In genomic region chr16:1610841-1611653, GRCh38 we compare ENCODE assay signal across 8 cellular contexts. TPM values are rescaled to one million over a fixed set of nuclear protein-coding genes. Genes with fewer than 3 reads are reported as not detected.
A peak's percentile ranks its signal among the peaks of the same experiment; 100 is the strongest.
DNase-seq lines count a peak whose midpoint lies in the region; ATAC-seq and TF ChIP-seq lines count a peak whose summit lies in the region.

No MANE protein-coding gene starts in this region.

- peak; percentile 13 for DNase-seq in EL
- peak; percentile 21 for DNase-seq in NCI-H146 (lab: John Stamatoyannopoulos, UW)
- DNase-seq in MCF 10A (ENCODE audit: unreplicated experiment), result peak; percentile 16
- DNase-seq in testis, result no peak
- DNase-seq in islet precursor cell, result no peak

- H3K9me3 ChIP-seq in liver (ENCODE audit: control insufficient read depth in 4 of 4, low read length in 3 of 4), result no peaks in the 10 kb centered on the region
- H3K9me3 ChIP-seq in testis, result no peaks in the 10 kb centered on the region

- H3K27me3 Mint-ChIP-seq in MCF 10A (ENCODE audit: insufficient read depth, unreplicated experiment), result no peaks in the 10 kb centered on the region

- H3K36me3 Mint-ChIP-seq in MCF 10A (ENCODE audit: insufficient read depth, unreplicated experiment), result peaks cover 48% of the 10 kb centered on the region

- intact Hi-C loops in MCF 10A (cut with micrococcal nuclease), result loop anchor here (5.0 kb wide), 2 partner anchors 66 to 96 kb away; partner anchors contain the start of genes JPT2 and MAPK8IP3
- intact Hi-C loops in testis (cut with DNase I; ENCODE audit: low total_unique reads), result loop anchor here (5.0 to 10.0 kb wide), 2 partner anchors 76 to 119 kb away; partner anchors contain the start of genes TELO2 and TMEM204

- no TSS peak for BruUV-seq in MCF 10A (replicated peaks; lab: Mats Ljungman, UMichigan)

- H3K27ac Mint-ChIP-seq in MCF 10A (ENCODE audit: low read depth, unreplicated experiment), result peak overlapping the region; percentile 97

- peaks cover 16% of the 10 kb centered on the region for H3K4me1 Mint-ChIP-seq in MCF 10A (ENCODE audit: insufficient read depth, unreplicated experiment)

- H3K4me3 ChIP-seq in liver (ENCODE audit: low read depth in 1 of 3, low read length in 3 of 3) (peak overlapping the region; percentile 39 to 75 (median 58)), testis (peak overlapping the region; percentile 63 to 85)

- H3K27me3 ChIP-seq in liver (ENCODE audit: control insufficient read depth in 4 of 4, insufficient read depth in 4 of 4, low read length in 3 of 4), result no peaks in the 10 kb centered on the region
- H3K27me3 ChIP-seq in testis, result no peaks in the 10 kb centered on the region

- H3K4me3 Mint-ChIP-seq in MCF 10A (ENCODE audit: unreplicated experiment), result peak overlapping the region; percentile 85

- WGBS in liver, result 7% methylated on average over 66 of the region's 66 CpGs
- 2 to 5% methylated on average over 37 to 65 of the region's 66 CpGs for WGBS in testis, 2 donors

- CTCF ChIA-PET in MCF 10A (lab: Yijun Ruan, JAX), result interaction anchor here (0.7 to 0.9 kb wide), 2 partner anchors 90 to 96 kb away, joined by 3 read pairs; no protein-coding TSS in a partner anchor

- TF ChIP-seq RAD21 in liver (IDR thresholded peaks at IDR 0.05), result no peak

- H3K9ac ChIP-seq in liver (ENCODE audit: low read depth in 1 of 2, low read length in 2 of 2), result peak overlapping the region in 1 of 2 donors; percentile 25

- H3K36me3 ChIP-seq in liver (ENCODE audit: control insufficient read depth in 4 of 4, insufficient read depth in 3 of 4, low read depth in 1 of 4, low read length in 3 of 4) (peaks cover 0 to 7% (median 0%) of the 10 kb centered on the region in 4 donors), testis (ENCODE audit: low read depth, missing control alignments) (no peaks in the 10 kb centered on the region)

- ATAC-seq in GM19467 (IDR thresholded peaks at IDR 0.05; ENCODE audit: unreplicated experiment), result no peak
- no peak for ATAC-seq in HG03135 (IDR thresholded peaks at IDR 0.05; ENCODE audit: unreplicated experiment)

- no peak for TF ChIP-seq CTCF in MCF 10A (IDR thresholded peaks at IDR 0.05; ENCODE audit: unreplicated experiment)
- no peak for TF ChIP-seq CTCF in liver (IDR thresholded peaks at IDR 0.05; ENCODE audit: low read depth, low read length, missing input control)
- no peak for TF ChIP-seq CTCF in testis (IDR thresholded peaks at IDR 0.05)

- H3K4me1 ChIP-seq in liver (ENCODE audit: control insufficient read depth in 4 of 4, insufficient read depth in 4 of 4, low read length in 3 of 4) (peaks cover 4 to 43% (median 33%) of the 10 kb centered on the region in 4 donors), testis (peaks cover 13% of the 10 kb centered on the region)

- POLR2A ChIA-PET in MCF 10A (lab: Yijun Ruan, JAX), result interaction anchor here (0.6 to 3.6 kb wide), 37 partner anchors 8 to 613 kb away, joined by 3 to 36 read pairs (median 4); partner anchors contain the start of genes EME2, FAHD1, HAGH and JPT2

- no peaks in the 10 kb centered on the region for H3K9me3 Mint-ChIP-seq in MCF 10A (ENCODE audit: unreplicated experiment)

- H3K27ac ChIP-seq in liver (ENCODE audit: low read depth in 1 of 2, low read length in 2 of 2) (peak overlapping the region; percentile 64 to 92), testis (peak overlapping the region; percentile 87 to 90)

- TF ChIP-seq POLR2A in testis (IDR thresholded peaks at IDR 0.05), result no peak

TF ChIP-seq in liver, 16 proteins besides CTCF, POLR2A, EP300 and RAD21:
- TF ChIP-seq, protein P1, sequence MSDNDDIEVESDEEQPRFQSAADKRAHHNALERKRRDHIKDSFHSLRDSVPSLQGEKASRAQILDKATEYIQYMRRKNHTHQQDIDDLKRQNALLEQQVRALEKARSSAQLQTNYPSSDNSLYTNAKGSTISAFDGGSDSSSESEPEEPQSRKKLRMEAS (IDR thresholded peaks at IDR 0.05), result peak; percentile 91
- no peak for TF ChIP-seq FOXA2 (IDR thresholded peaks at IDR 0.05)
TF ChIP-seq in liver: peak in this region for 1.

RNA-seq across cellular contexts. Expression of gene IFT140, which starts 0.8 kb away (rescaled TPM):
- 18.6 and 19.7 TPM in 2 replicates for total RNA-seq in MCF 10A (2022)
- 1 to 10 TPM; 5.4 to 8.1 TPM for total RNA-seq in liver
- 1 to 10 TPM; 1.3 to 2.1 TPM for polyA plus RNA-seq in liver
- total RNA-seq in testis, result 10 to 100 TPM; 57.4 to 74.0 TPM
- polyA plus RNA-seq in testis (ENCODE audit: insufficient read depth, low read depth, low replicate concordance), result 113 TPM

RNA-seq across cellular contexts. Expression of gene CRAMP1, which starts 1.1 kb away (rescaled TPM):
- total RNA-seq in MCF 10A (2022) (21.8 and 26.3 TPM in 2 replicates), liver (1 to 10 TPM; 6.0 to 6.4 TPM), testis (10 to 100 TPM; 54.8 to 65.1 TPM)
- polyA plus RNA-seq in liver (1 to 10 TPM; 1.1 to 2.5 TPM), testis (ENCODE audit: insufficient read depth, low read depth, low replicate concordance) (54.1 TPM)

Comparison
In these comparisons a context has a peak if more than half of its experiments do, and no peak if none do; other contexts are left out.
1. DNase-seq: peak in EL (single experiment), NCI-H146 (single experiment) and MCF 10A (single experiment); none in testis (single experiment) and islet precursor cell (single experiment).